In genomic region chr3:127770671-127771370, GRCh38 we compare ENCODE assay signal across 2 cellular contexts.
TF ChIP-seq lines count a peak whose summit lies in the region.

No MANE protein-coding gene starts in this region.

TF ChIP-seq in IMR-90, 13 proteins besides CTCF, POLR2A, EP300 and RAD21:
- TF ChIP-seq CEBPB (IDR thresholded peaks at IDR 0.05; ENCODE audit: low read depth, low read length) (no peak), RFX5 (IDR thresholded peaks at IDR 0.05; ENCODE audit: low read depth, low read length) (no peak), MAZ (IDR thresholded peaks at IDR 0.05; ENCODE audit: borderline replicate concordance, low read depth, low read length) (no peak), CHD1 (IDR thresholded peaks at IDR 0.05; ENCODE audit: low read depth, low read length) (no peak), ELK1 (IDR thresholded peaks at IDR 0.05; ENCODE audit: borderline replicate concordance, low read depth, low read length) (no peak), MAFK (IDR thresholded peaks at IDR 0.05; ENCODE audit: low read depth, low read length) (no peak), RCOR1 (IDR thresholded peaks at IDR 0.05; ENCODE audit: insufficient replicate concordance, low read length) (no peak), BHLHE40 (IDR thresholded peaks at IDR 0.05; ENCODE audit: low read depth, low read length) (no peak), MXI1 (IDR thresholded peaks at IDR 0.05; ENCODE audit: borderline replicate concordance, low read depth, low read length) (no peak), FOS (IDR thresholded peaks at IDR 0.05; ENCODE audit: low read depth, low read length) (no peak), USF2 (IDR thresholded peaks at IDR 0.05; ENCODE audit: low read depth, low read length) (no peak), SMC3 (IDR thresholded peaks at IDR 0.05; ENCODE audit: low read depth, low read length) (no peak), NFE2L2 (IDR thresholded peaks at IDR 0.05; ENCODE audit: low read depth, low read length) (no peak)

TF ChIP-seq in HepG2, 621 proteins besides CTCF, POLR2A, EP300 and RAD21:
- TF ChIP-seq HNF4A (CRISPR knock-in tag; IDR thresholded peaks at IDR 0.05) (0 out of 2 replicates have a peak, but pooled peaks have one; percentile 13), NR3C1 (CRISPR knock-in tag; IDR thresholded peaks at IDR 0.05) (no peak)
